ENCODE assay signal across 10 cellular contexts in genomic region chr6:73388433-73388799, GRCh38. TPM values are rescaled to one million over a fixed set of nuclear protein-coding genes. Genes with fewer than 3 reads are reported as not detected.
DNase-seq lines count a peak whose midpoint lies in the region; ATAC-seq and TF ChIP-seq lines count a peak whose summit lies in the region.
"Had no signal": no experiment of that assay in that cellular context is flagged by ENCODE, and none has a peak within 500 bp of the region (broad histone marks: within the 10 kb centered on the region; RNA-seq: fewer than 3 reads in every experiment).

No MANE protein-coding gene starts in this region.

- CTCF ChIA-PET in Calu3 (lab: Charles Lee) (interaction anchor here (0.9 to 1.7 kb wide), 3 partner anchors 60 to 265 kb away, joined by 3 to 19 read pairs (median 3); partner anchors contain the start of gene SLC17A5), Panc1 (lab: Charles Lee) (interaction anchor here (0.6 to 1.7 kb wide), 6 partner anchors 9 to 772 kb away, joined by 3 to 8 read pairs (median 4); no protein-coding TSS in a partner anchor)

- H3K36me3 ChIP-seq in GM23248 (ENCODE audit: low read depth) (no peaks in the 10 kb centered on the region), Panc1 (ENCODE audit: control insufficient read depth, insufficient read depth, low read length) (no peaks in the 10 kb centered on the region), body of pancreas (replicated peaks in 1 of 2; ENCODE audit: insufficient read depth in 1 of 2, low read depth in 2 of 2) (no peaks in the 10 kb centered on the region)

- BruUV-seq in Calu3 (replicated peaks; lab: Mats Ljungman, UMichigan) (no TSS peak), Panc1 (replicated peaks; lab: Mats Ljungman, UMichigan) (no TSS peak)

- no peaks in the 10 kb centered on the region for H3K9me3 Mint-ChIP-seq in Calu3 (ENCODE audit: low read depth, unreplicated experiment)

- WGBS in GM23248 (ENCODE audit: low coverage in 1 of 2, low lambda C conversion rate in 2 of 2, missing lambda C conversion rate in 2 of 2), 2 experiments, result 27 to 33% methylated on average over 4 of the region's 4 CpGs
- 29 to 31% methylated on average over 4 of the region's 4 CpGs for WGBS in body of pancreas, 2 donors

- H3K27me3 Mint-ChIP-seq in Calu3 (ENCODE audit: unreplicated experiment), result no peaks in the 10 kb centered on the region

- H2AFZ ChIP-seq in GM23248, result peak overlapping the region; percentile 97

- peaks cover 10% of the 10 kb centered on the region for H3K4me1 Mint-ChIP-seq in Calu3 (ENCODE audit: low read depth, unreplicated experiment)

- peaks cover 15% of the 10 kb centered on the region for H3K36me3 Mint-ChIP-seq in Calu3 (ENCODE audit: insufficient read depth, unreplicated experiment)

- H3K27me3 ChIP-seq in GM23248 (replicated peaks; ENCODE audit: insufficient read depth) (no peaks in the 10 kb centered on the region), Panc1 (ENCODE audit: control insufficient read depth, insufficient read depth, low read length) (no peaks in the 10 kb centered on the region), foreskin keratinocyte (no peaks in the 10 kb centered on the region), body of pancreas (no peaks in the 10 kb centered on the region)

- H4K20me1 ChIP-seq in GM23248 (ENCODE audit: insufficient read depth), result no peaks in the 10 kb centered on the region

- peak overlapping the region; percentile 97 for H3K4me2 ChIP-seq in GM23248 (ENCODE audit: unreplicated experiment)

- H3K9ac ChIP-seq in GM23248, result peak overlapping the region; percentile 70

- H3K27ac Mint-ChIP-seq in Calu3 (ENCODE audit: unreplicated experiment), result peak overlapping the region; percentile 90

- no peaks in the 10 kb centered on the region for H3K9me2 ChIP-seq in GM23248 (ENCODE audit: insufficient read depth)

- in situ Hi-C loops in GM23248 (cut with MboI) (no loop called here), Panc1 (cut with HindIII; ENCODE audit: low pct_unique_long_range_greater_than_20kb, low sequenced_read_pairs) (no loop called here)

- no peaks in the 10 kb centered on the region for H3K9me3 ChIP-seq in GM23248 (ENCODE audit: low read depth)
- H3K9me3 ChIP-seq in Panc1 (ENCODE audit: control insufficient read depth, insufficient read depth, low read depth, low read length), result no peaks in the 10 kb centered on the region
- no peaks in the 10 kb centered on the region for H3K9me3 ChIP-seq in body of pancreas

- POLR2A ChIA-PET in Panc1 (lab: Charles Lee), result interaction anchor here (0.5 to 0.8 kb wide), 2 partner anchors 60 to 65 kb away, joined by 7 to 11 read pairs; no protein-coding TSS in a partner anchor

- TF ChIP-seq CTCF in Calu3 (IDR thresholded peaks at IDR 0.05; ENCODE audit: unreplicated experiment) (no peak), Panc1 (IDR thresholded peaks at IDR 0.05) (no peak), foreskin keratinocyte (conservative IDR thresholded peaks at IDR 0.05) (no peak), body of pancreas (IDR thresholded peaks at IDR 0.05) (no peak)

- H3K27ac ChIP-seq in GM23248 (no peak overlapping the region), Panc1 (ENCODE audit: low read length) (peak overlapping the region; percentile 87), foreskin keratinocyte (peak overlapping the region; percentile 2), skin epidermis (peak overlapping the region in 9 of 21 experiments; percentile 4 to 83 (median 64)), body of pancreas (peak overlapping the region in 2 of 4 donors; percentile 60 to 76)

- no peaks in the 10 kb centered on the region for H3K79me2 ChIP-seq in GM23248 (ENCODE audit: insufficient read depth)

- H3K4me1 ChIP-seq in GM23248 (ENCODE audit: insufficient read depth), result peaks cover 7% of the 10 kb centered on the region
- H3K4me1 ChIP-seq in Panc1 (ENCODE audit: control insufficient read depth, insufficient read depth, low read length), result peaks cover 4% of the 10 kb centered on the region; the same call in 1 of the 2 replicates
- H3K4me1 ChIP-seq in foreskin keratinocyte, result no peaks in the 10 kb centered on the region
- no peaks in the 10 kb centered on the region for H3K4me1 ChIP-seq in body of pancreas

- no peak for DNase-seq in Calu3
- DNase-seq in GM23248, result no peak
- no peak for DNase-seq in Panc1 (ENCODE audit: low read depth, low spot score)
- no peak for DNase-seq in foreskin keratinocyte
- no peak for DNase-seq in epidermal melanocyte (ENCODE audit: insufficient read length, low spot score)
- DNase-seq in body of pancreas, result no peak
- no peak for DNase-seq in amygdala (lab: John Stamatoyannopoulos, UW)

- no peak for TF ChIP-seq POLR2A in body of pancreas (IDR thresholded peaks at IDR 0.05)

- ATAC-seq in Panc1 (peak; percentile 55), foreskin keratinocyte (peak; percentile 37), body of pancreas (no peak)

- H3K4me3 Mint-ChIP-seq in Calu3 (ENCODE audit: low read depth, unreplicated experiment), result peak overlapping the region; percentile 80

- H3K4me3 ChIP-seq in GM23248 (peak overlapping the region; percentile 77), Panc1 (ENCODE audit: low read depth in 2 of 2, low read length in 2 of 2) (peak overlapping the region; percentile 52 to 88), skin epidermis (peak overlapping the region; percentile 23 to 41 (median 36)), body of pancreas (peak overlapping the region in 1 of 2 donors; percentile 24)

- H3F3A ChIP-seq in GM23248 (ENCODE audit: insufficient read depth), result 0 out of 2 replicates have a peak, but pooled peaks cover 9% of the 10 kb centered on the region

- intact Hi-C loops in Calu3 (cut with micrococcal nuclease; ENCODE audit: unreplicated experiment), result loop anchor here (1.0 kb wide), 1 partner anchor 102 kb away; no protein-coding TSS in a partner anchor
- intact Hi-C loops in Panc1 (cut with micrococcal nuclease; ENCODE audit: unreplicated experiment), result loop anchor here (2.0 kb wide), 1 partner anchor 102 kb away; no protein-coding TSS in a partner anchor
- intact Hi-C loops in body of pancreas (cut with DNase I), result no loop called here

RNA-seq across cellular contexts. Expression of gene DDX43, which starts 6.2 kb away (rescaled TPM):
- total RNA-seq in Calu3 (2022) (11.4 and 13.4 TPM in 2 replicates), Panc1 (2021; ENCODE audit: unreplicated experiment) (24.9 TPM), foreskin keratinocyte (0.54 and 0.99 TPM in 2 replicates), body of pancreas (1 to 10 TPM in 1 of 2 donors, under 1 TPM in 1; 0.26 to 3.0 TPM)
- total RNA-seq in GM23248 (2014; rRNA removed; shearing (Covaris generic)), result 0.11 and 0.13 TPM in 2 replicates
- polyA plus RNA-seq in GM23248 (2016; fragmentation: Nextera tagmentation; extraction: Ambion mirVana) (0.38 and 0.51 TPM in 2 replicates), foreskin keratinocyte (0.26 and 0.71 TPM in 2 replicates)
- polyA plus RNA-seq in Panc1 (2012; ENCODE audit: insufficient read length), result 12.7 TPM
- total RNA-seq: HT1080 had no signal

RNA-seq across cellular contexts. Expression of gene OOEP, which starts 18.7 kb away (rescaled TPM):
- total RNA-seq in Calu3 (2022) (7.0 and 7.1 TPM in 2 replicates), Panc1 (2021; ENCODE audit: unreplicated experiment) (10.6 TPM), foreskin keratinocyte (0.14 and 0.49 TPM in 2 replicates), body of pancreas (not detected)
- not detected in 2 replicates for total RNA-seq in GM23248 (2014; rRNA removed; shearing (Covaris generic))
- polyA plus RNA-seq in GM23248 (2016; fragmentation: Nextera tagmentation; extraction: Ambion mirVana) (not detected in 2 replicates), foreskin keratinocyte (0.19 and 0.56 TPM in 2 replicates)
- 11.8 TPM for polyA plus RNA-seq in Panc1 (2012; ENCODE audit: insufficient read length)
- total RNA-seq: HT1080 had no signal

RNA-seq across cellular contexts. Expression of gene KHDC3L, which starts 26.0 kb away (rescaled TPM):
- total RNA-seq in Calu3 (2022), result not detected in 2 replicates
- total RNA-seq in GM23248 (2014; rRNA removed; shearing (Covaris generic)), result not detected in 2 replicates
- not detected in 2 replicates for polyA plus RNA-seq in GM23248 (2016; fragmentation: Nextera tagmentation; extraction: Ambion mirVana)
- total RNA-seq in Panc1 (2021; ENCODE audit: unreplicated experiment), result not detected
- not detected for polyA plus RNA-seq in Panc1 (2012; ENCODE audit: insufficient read length)
- not detected in 2 replicates for total RNA-seq in foreskin keratinocyte
- polyA plus RNA-seq in foreskin keratinocyte, result not detected in 2 replicates
- not detected for total RNA-seq in body of pancreas
- total RNA-seq: HT1080, lung microvascular endothelial cell had no signal

RNA-seq across cellular contexts. Expression of gene DPPA5, which starts 34.3 kb away (rescaled TPM):
- total RNA-seq in Calu3 (2022), result not detected in 2 replicates
- not detected in 2 replicates for total RNA-seq in GM23248 (2014; rRNA removed; shearing (Covaris generic))
- not detected in 2 replicates for polyA plus RNA-seq in GM23248 (2016; fragmentation: Nextera tagmentation; extraction: Ambion mirVana)
- not detected for total RNA-seq in Panc1 (2021; ENCODE audit: unreplicated experiment)
- polyA plus RNA-seq in Panc1 (2012; ENCODE audit: insufficient read length), result not detected
- not detected in 2 replicates for total RNA-seq in foreskin keratinocyte
- not detected in 2 replicates for polyA plus RNA-seq in foreskin keratinocyte
- not detected for total RNA-seq in body of pancreas
- total RNA-seq: HT1080, lung microvascular endothelial cell had no signal
